12 cellular contexts compared by ENCODE assay signal in the genomic region with DNA sequence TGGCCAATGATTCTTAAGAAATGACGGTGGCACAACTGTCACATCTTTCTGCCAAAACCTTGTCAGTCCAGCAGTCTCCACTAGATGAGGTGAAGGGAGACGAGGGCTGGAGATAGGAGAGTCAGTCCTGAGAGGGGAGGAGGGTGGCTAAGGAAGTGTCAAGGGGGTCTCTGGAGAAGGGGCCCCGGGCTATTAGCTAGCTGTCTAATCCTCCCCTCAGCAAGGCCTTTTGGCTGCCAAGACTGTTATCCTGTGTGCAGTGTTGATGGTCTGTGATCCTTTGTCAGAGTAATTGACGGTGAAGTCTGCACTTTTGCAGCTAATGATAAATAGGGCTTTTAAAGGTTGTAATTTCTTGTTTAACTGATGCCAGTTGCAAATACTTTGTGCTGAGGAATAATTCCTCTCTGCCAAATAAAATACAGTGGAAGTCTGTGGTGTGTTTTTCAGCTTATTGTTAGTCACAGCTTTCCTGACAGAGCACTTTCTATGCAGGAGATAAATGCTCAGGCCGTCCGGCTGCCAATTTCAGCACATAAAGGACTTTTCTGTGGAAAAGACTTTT. TPM values are rescaled to one million over a fixed set of nuclear protein-coding genes. Genes with fewer than 3 reads are reported as not detected.
A peak's percentile ranks its signal among the peaks of the same experiment; 100 is the strongest.
DNase-seq lines count a peak whose midpoint lies in the region; ATAC-seq and TF ChIP-seq lines count a peak whose summit lies in the region.
"Had no signal": no experiment of that assay in that cellular context is flagged by ENCODE, and none has a peak within 500 bp of the region (broad histone marks: within the 10 kb centered on the region; RNA-seq: fewer than 3 reads in every experiment).

No MANE protein-coding gene starts in this region.

- peaks cover 4% of the 10 kb centered on the region for H3K27me3 Mint-ChIP-seq in activated T-cell treated with anti-CD3 and anti-CD28 coated beads, Interleukin-2, amount 50 U/mL, for 4 hours (ENCODE audit: low read depth)

- no peak overlapping the region for H2AK5ac ChIP-seq in mesendoderm (ENCODE audit: low read length)

- H3K36me3 ChIP-seq in mesendoderm (ENCODE audit: control insufficient read depth, insufficient read depth, low read length) (no peaks in the 10 kb centered on the region), uterus (no peaks in the 10 kb centered on the region)

- no peak overlapping the region for H3K4me3 ChIP-seq in mesendoderm (ENCODE audit: low read length)
- no peak overlapping the region for H3K4me3 ChIP-seq in uterus
- H3K4me3 ChIP-seq: K562 had no signal

- no peak overlapping the region for H4K8ac ChIP-seq in mesendoderm (ENCODE audit: low read depth, low read length)

- H3K18ac ChIP-seq in mesendoderm (ENCODE audit: low read length) = no peak overlapping the region

- no peak overlapping the region for H3K4me2 ChIP-seq in mesendoderm (ENCODE audit: low read length)

- no peaks in the 10 kb centered on the region for H3K4me1 ChIP-seq in mesendoderm (ENCODE audit: control insufficient read depth, low read depth, low read length)
- peaks cover 5 to 19% of the 10 kb centered on the region in 2 donors for H3K4me1 ChIP-seq in uterus

- no peaks in the 10 kb centered on the region for H3K79me1 ChIP-seq in mesendoderm (ENCODE audit: low read length)

- H4K5ac ChIP-seq in mesendoderm (ENCODE audit: low read length) = no peak overlapping the region

- no peak overlapping the region for H3K56ac ChIP-seq in mesendoderm (ENCODE audit: low read length)

- intact Hi-C loops in uterus (cut with DNase I; ENCODE audit: low total_unique reads) = no loop called here

- DNase-seq in fibroblast of gingiva (ENCODE audit: low read depth) (peak; percentile 50), mesendoderm (peak; percentile 4), uterus (no peak), NCI-H524 (lab: John Stamatoyannopoulos, UW) (no peak), AG08396 (ENCODE audit: low spot score) (no peak)
- no peak for DNase-seq in activated T-cell treated with anti-CD3 and anti-CD28 coated beads, Interleukin-2, amount 50 U/mL, for 4 hours
- DNase-seq: dermis blood vessel endothelial cell; NCI-H526; stimulated activated CD4-positive, alpha-beta T cell treated with anti-CD3 and anti-CD28 coated beads, Interleukin-12 subunit alpha, Interleukin-12 subunit beta, amount 100 ng/mL, for 4 hours had no signal

- H2BK5ac ChIP-seq in mesendoderm (ENCODE audit: low read length) = no peak overlapping the region

- H3K36me3 Mint-ChIP-seq in activated T-cell treated with anti-CD3 and anti-CD28 coated beads, Interleukin-2, amount 50 U/mL, for 4 hours (ENCODE audit: insufficient read depth) = no peaks in the 10 kb centered on the region

- TF ChIP-seq POLR2A in uterus (IDR thresholded peaks at IDR 0.05) = no peak

- no peak overlapping the region for H3K4ac ChIP-seq in mesendoderm (ENCODE audit: low read depth, low read length)

- no peak overlapping the region for H3K9ac ChIP-seq in mesendoderm (ENCODE audit: low read length)

- H3K27me3 ChIP-seq in mesendoderm (ENCODE audit: insufficient read depth, low read length, poor library complexity) = no peaks in the 10 kb centered on the region
- H3K27me3 ChIP-seq in uterus = no peaks in the 10 kb centered on the region

- WGBS in mesendoderm (ENCODE audit: extremely low coverage, insufficient coverage, low lambda C conversion rate) = no CpG with 5 or more reads among the region's 6 CpGs

- no peak overlapping the region for H2BK120ac ChIP-seq in mesendoderm (ENCODE audit: low read depth, low read length)

- H3K9me3 ChIP-seq in uterus = no peaks in the 10 kb centered on the region

- H3K4me1 Mint-ChIP-seq in activated T-cell treated with anti-CD3 and anti-CD28 coated beads, Interleukin-2, amount 50 U/mL, for 4 hours (ENCODE audit: low read depth) = no peaks in the 10 kb centered on the region

- no peaks in the 10 kb centered on the region for H3K79me2 ChIP-seq in mesendoderm (ENCODE audit: control insufficient read depth, insufficient read depth, low read length)

- H3K9me3 Mint-ChIP-seq in activated T-cell treated with anti-CD3 and anti-CD28 coated beads, Interleukin-2, amount 50 U/mL, for 4 hours = no peaks in the 10 kb centered on the region

- no peak overlapping the region for H2BK15ac ChIP-seq in mesendoderm (replicated peaks; ENCODE audit: low read depth)

- H3K27ac ChIP-seq in mesendoderm (ENCODE audit: low read depth, low read length) = no peak overlapping the region
- H3K27ac ChIP-seq in uterus = peak overlapping the region; percentile 57 to 70

- H3K23ac ChIP-seq in mesendoderm (ENCODE audit: low read length) = no peak overlapping the region

- TF ChIP-seq CTCF in uterus (IDR thresholded peaks at IDR 0.05) = no peak

- H3K4me3 Mint-ChIP-seq in activated T-cell treated with anti-CD3 and anti-CD28 coated beads, Interleukin-2, amount 50 U/mL, for 4 hours = no peak overlapping the region

- ATAC-seq in SK-N-SH treated with all-trans-retinoic acid at 6 μM for 48 hours = peak; percentile 72
- ATAC-seq in activated T-cell treated with anti-CD3 and anti-CD28 coated beads, Interleukin-2, amount 50 U/mL, for 4 hours = no peak
- ATAC-seq: K562 had no signal

TF ChIP-seq in SK-N-SH treated with all-trans-retinoic acid at 6 μM for 48 hours, 23 proteins besides CTCF, POLR2A, EP300 and RAD21 (continues in another document):
- TF ChIP-seq ZNF565 (CRISPR knock-in tag; conservative IDR thresholded peaks at IDR 0.05; ENCODE audit: low read depth) (no peak), ZC3H10 (CRISPR knock-in tag; IDR thresholded peaks at IDR 0.05) (peak; percentile 98), PPARA (CRISPR knock-in tag; IDR thresholded peaks at IDR 0.05; ENCODE audit: borderline replicate concordance) (no peak), TSHZ2 (CRISPR knock-in tag; IDR thresholded peaks at IDR 0.05) (no peak), TCF4 (CRISPR knock-in tag; IDR thresholded peaks at IDR 0.05; ENCODE audit: borderline replicate concordance) (no peak), RARB (CRISPR knock-in tag; IDR thresholded peaks at IDR 0.05) (peak; percentile 98), PATZ1 (CRISPR knock-in tag; IDR thresholded peaks at IDR 0.05; ENCODE audit: borderline replicate concordance) (no peak; the same call in 1 of the 2 replicates), OSR1 (CRISPR knock-in tag; IDR thresholded peaks at IDR 0.05) (no peak), GLIS3 (CRISPR knock-in tag; IDR thresholded peaks at IDR 0.05) (no peak), ARNTL (CRISPR knock-in tag; IDR thresholded peaks at IDR 0.05; ENCODE audit: borderline replicate concordance, low read depth) (no peak), ZNF70 (CRISPR knock-in tag; IDR thresholded peaks at IDR 0.05) (no peak), ZFP30 (CRISPR knock-in tag; IDR thresholded peaks at IDR 0.05) (no peak), ZFP3 (CRISPR knock-in tag; IDR thresholded peaks at IDR 0.05) (no peak)
- TF ChIP-seq, protein P1, sequence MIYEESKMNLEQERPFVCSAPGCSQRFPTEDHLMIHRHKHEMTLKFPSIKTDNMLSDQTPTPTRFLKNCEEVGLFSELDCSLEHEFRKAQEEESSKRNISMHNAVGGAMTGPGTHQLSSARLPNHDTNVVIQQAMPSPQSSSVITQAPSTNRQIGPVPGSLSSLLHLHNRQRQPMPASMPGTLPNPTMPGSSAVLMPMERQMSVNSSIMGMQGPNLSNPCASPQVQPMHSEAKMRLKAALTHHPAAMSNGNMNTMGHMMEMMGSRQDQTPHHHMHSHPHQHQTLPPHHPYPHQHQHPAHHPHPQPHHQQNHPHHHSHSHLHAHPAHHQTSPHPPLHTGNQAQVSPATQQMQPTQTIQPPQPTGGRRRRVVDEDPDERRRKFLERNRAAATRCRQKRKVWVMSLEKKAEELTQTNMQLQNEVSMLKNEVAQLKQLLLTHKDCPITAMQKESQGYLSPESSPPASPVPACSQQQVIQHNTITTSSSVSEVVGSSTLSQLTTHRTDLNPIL (CRISPR knock-in tag; IDR thresholded peaks at IDR 0.05; ENCODE audit: low read depth) = no peak

RNA-seq across cellular contexts. Expression of gene PRRX1, which starts 34.9 kb away (rescaled TPM):
- polyA plus RNA-seq in mesendoderm (2013, experiment 1 of 2) = 0.08 TPM
- polyA plus RNA-seq in mesendoderm (2013, experiment 2 of 2) = 0.14 TPM
- total RNA-seq in uterus = 100 to 1,000 TPM in 2 of 4 donors, 10 to 100 TPM in 2; 36.4 to 179 (median 121) TPM
- not detected for total RNA-seq in activated T-cell treated with anti-CD3 and anti-CD28 coated beads, Interleukin-2, amount 50 U/mL, for 4 hours
- total RNA-seq: K562; T-helper 1 cell treated with Interleukin-12 subunit alpha and Interleukin-12 subunit beta and Interleukin-4 antibody, amounts not matched to agents 30 ng/mL and 1 ng/mL, for 36 hours had no signal
- polyA plus RNA-seq: K562 had no signal

Comparison
In these comparisons a context has a peak if more than half of its experiments do, and no peak if none do; other contexts are left out.
1. DNase-seq: peak in fibroblast of gingiva (single experiment) and mesendoderm (single experiment); none in uterus (0 of 2), NCI-H524 (0 of 2), activated T-cell treated with anti-CD3 and anti-CD28 coated beads, Interleukin-2, amount 50 U/mL, for 4 hours (single experiment) and AG08396 (single experiment).
2. RNA of gene PRRX1, which starts 34.9 kb away (total RNA-seq): 36.4 to 179 TPM in uterus; not detected in activated T-cell treated with anti-CD3 and anti-CD28 coated beads, Interleukin-2, amount 50 U/mL, for 4 hours; every median in the first group is over 10 times any median in the second.